In the genomic region with DNA sequence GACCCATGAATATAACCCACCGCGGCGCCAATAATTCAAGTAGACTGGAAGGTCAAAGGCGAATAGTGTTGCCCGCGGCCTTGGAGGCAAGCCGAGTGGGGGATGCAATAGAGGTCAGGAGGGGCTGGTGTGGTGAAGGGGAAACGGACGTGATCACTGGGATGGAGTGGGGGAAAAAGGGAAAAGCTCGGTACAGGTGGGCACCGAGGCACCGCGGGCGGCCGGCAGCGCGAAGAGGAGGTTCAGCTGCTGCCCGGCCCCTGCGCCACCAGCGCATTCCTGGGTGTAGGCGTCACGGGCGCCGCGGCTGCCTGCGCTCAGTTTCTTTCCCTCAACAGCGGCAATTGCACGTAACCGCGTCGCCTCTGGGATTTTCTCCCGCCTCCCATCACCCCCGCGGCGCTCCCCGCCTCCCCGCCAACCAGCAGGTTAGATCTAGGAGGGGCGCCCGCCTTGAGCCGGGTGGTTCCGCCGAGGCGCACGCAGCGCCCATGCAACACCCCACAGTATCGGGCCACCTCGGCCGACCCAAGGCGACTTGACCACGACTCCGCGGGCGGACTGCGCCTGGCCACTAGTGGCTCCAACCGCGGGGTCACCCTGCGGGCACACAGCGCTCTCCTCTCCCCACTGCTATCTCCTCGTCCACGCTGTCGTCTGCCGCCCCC, we compare ENCODE assay signal across 1 cellular context.
TF ChIP-seq lines count a peak whose summit lies in the region.

No MANE protein-coding gene starts in this region.

TF ChIP-seq in IMR-90, 13 proteins besides CTCF, POLR2A, EP300 and RAD21 (continued from another document):
- TF ChIP-seq USF2 (IDR thresholded peaks at IDR 0.05; ENCODE audit: low read depth, low read length), result no peak
- no peak for TF ChIP-seq MAFK (IDR thresholded peaks at IDR 0.05; ENCODE audit: low read depth, low read length)
- no peak; the same call in 1 of the 2 replicates for TF ChIP-seq CHD1 (IDR thresholded peaks at IDR 0.05; ENCODE audit: low read depth, low read length)
- TF ChIP-seq BHLHE40 (IDR thresholded peaks at IDR 0.05; ENCODE audit: low read depth, low read length), result no peak
TF ChIP-seq in IMR-90: peak in this region for 0.
